In genomic region chr3:182258538-182259177, GRCh38 we compare ENCODE assay signal across 1 cellular context.
TF ChIP-seq lines count a peak whose summit lies in the region.

No MANE protein-coding gene starts in this region.

TF ChIP-seq in K562, 482 proteins besides CTCF, POLR2A, EP300 and RAD21 (continued from another document):
- TF ChIP-seq, protein P1, sequence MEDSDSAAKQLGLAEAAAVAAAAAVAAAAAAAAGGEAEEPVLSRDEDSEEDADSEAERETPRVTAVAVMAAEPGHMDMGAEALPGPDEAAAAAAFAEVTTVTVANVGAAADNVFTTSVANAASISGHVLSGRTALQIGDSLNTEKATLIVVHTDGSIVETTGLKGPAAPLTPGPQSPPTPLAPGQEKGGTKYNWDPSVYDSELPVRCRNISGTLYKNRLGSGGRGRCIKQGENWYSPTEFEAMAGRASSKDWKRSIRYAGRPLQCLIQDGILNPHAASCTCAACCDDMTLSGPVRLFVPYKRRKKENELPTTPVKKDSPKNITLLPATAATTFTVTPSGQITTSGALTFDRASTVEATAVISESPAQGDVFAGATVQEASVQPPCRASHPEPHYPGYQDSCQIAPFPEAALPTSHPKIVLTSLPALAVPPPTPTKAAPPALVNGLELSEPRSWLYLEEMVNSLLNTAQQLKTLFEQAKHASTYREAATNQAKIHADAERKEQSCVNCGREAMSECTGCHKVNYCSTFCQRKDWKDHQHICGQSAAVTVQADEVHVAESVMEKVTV (CRISPR knock-in tag; IDR thresholded peaks at IDR 0.05), result peak; percentile 56; the same call in 1 of the 2 replicates
- no peak for TF ChIP-seq HMG20B (CRISPR knock-in tag; IDR thresholded peaks at IDR 0.05)
- TF ChIP-seq ZNF324 (CRISPR knock-in tag; IDR thresholded peaks at IDR 0.05), result no peak
- no peak for TF ChIP-seq RBFOX2 (IDR thresholded peaks at IDR 0.05; ENCODE audit: low read depth, low read length)
- peak; percentile 56 for TF ChIP-seq DACH1 (IDR thresholded peaks at IDR 0.05; ENCODE audit: partially characterized antibody)
- no peak for TF ChIP-seq USF1 (CRISPR knock-in tag; IDR thresholded peaks at IDR 0.05)
- no peak for TF ChIP-seq LARP7 (IDR thresholded peaks at IDR 0.05)
- TF ChIP-seq MTF1 (CRISPR knock-in tag; IDR thresholded peaks at IDR 0.05; ENCODE audit: borderline replicate concordance), result no peak
- TF ChIP-seq BRF1 (IDR thresholded peaks at IDR 0.05; ENCODE audit: borderline replicate concordance, extremely low read depth, insufficient read length), result no peak
- TF ChIP-seq TRIM28 (IDR thresholded peaks at IDR 0.05), result no peak
TF ChIP-seq in K562: peak in this region for 3.
